ENCODE assay signal across 8 cellular contexts in the genomic region with DNA sequence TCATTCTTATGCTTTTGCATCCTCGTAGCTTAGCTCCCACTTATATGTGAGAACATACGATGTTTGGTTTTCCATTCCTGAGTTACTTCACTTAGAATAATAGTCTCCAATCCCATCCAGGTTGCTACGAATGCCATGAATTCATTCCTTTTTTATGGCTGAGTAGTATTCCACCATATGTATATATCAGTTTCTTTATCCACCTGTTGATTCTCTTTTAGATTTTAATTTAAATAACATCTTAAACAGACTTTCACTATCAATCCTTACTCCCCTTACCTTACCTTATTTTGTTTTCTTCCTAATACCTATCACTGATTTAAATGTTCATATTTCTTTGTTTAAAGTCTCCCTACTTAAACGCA. TPM values are rescaled to one million over a fixed set of nuclear protein-coding genes. Genes with fewer than 3 reads are reported as not detected.
DNase-seq lines count a peak whose midpoint lies in the region; ATAC-seq, FAIRE-seq and TF ChIP-seq lines count a peak whose summit lies in the region.

No MANE protein-coding gene starts in this region.

- no peak for TF ChIP-seq EP300 in GM12878 (IDR thresholded peaks at IDR 0.05; ENCODE audit: borderline replicate concordance in 1 of 2, control insufficient read depth in 1 of 2, low read depth in 2 of 2, low read length in 2 of 2)

- no peaks in the 10 kb centered on the region for H3K9me3 Mint-ChIP-seq in memory B cell

- intact Hi-C loops in heart left ventricle (cut with DNase I) (no loop called here), left cardiac atrium (cut with DNase I) (no loop called here), GM12878 (cut with micrococcal nuclease; ENCODE audit: unreplicated experiment) (loop anchor here (5.0 kb wide), 1 partner anchor 93 kb away; no protein-coding TSS in a partner anchor)

- no peaks in the 10 kb centered on the region for H3K27me3 ChIP-seq in heart left ventricle
- no peaks in the 10 kb centered on the region for H3K27me3 ChIP-seq in GM12878 (replicated peaks in 1 of 2; ENCODE audit: control insufficient read depth in 2 of 2, insufficient read depth in 2 of 2, low read length in 1 of 2)

- H3K36me3 ChIP-seq in heart left ventricle (no peaks in the 10 kb centered on the region), GM12878 (ENCODE audit: control insufficient read depth in 2 of 2, insufficient read depth in 2 of 2, low read length in 1 of 2) (no peaks in the 10 kb centered on the region), urinary bladder (ENCODE audit: insufficient read depth) (no peaks in the 10 kb centered on the region)

- peaks cover 12% of the 10 kb centered on the region for H3K4me1 Mint-ChIP-seq in memory B cell

- peaks cover 0 to 22% (median 7%) of the 10 kb centered on the region in 12 donors for H3K4me1 ChIP-seq in heart left ventricle
- H3K4me1 ChIP-seq in GM12878 (ENCODE audit: control insufficient read depth, insufficient read depth, low read length) = no peaks in the 10 kb centered on the region; the same call in 1 of the 2 replicates
- no peaks in the 10 kb centered on the region for H3K4me1 ChIP-seq in urinary bladder (ENCODE audit: insufficient read depth)

- SMC1A ChIA-PET in GM12878 (lab: Charles Lee; ENCODE audit: uncharacterized antibody, unreplicated experiment) = no interaction called here

- peak overlapping the region; percentile 66 for H3K4me2 ChIP-seq in GM12878 (ENCODE audit: control insufficient read depth, insufficient read depth)

- H3K79me2 ChIP-seq in GM12878 (ENCODE audit: control insufficient read depth, insufficient read depth, low read length) = peaks cover 1% of the 10 kb centered on the region

- peak overlapping the region; percentile 97 for H3K4me3 Mint-ChIP-seq in memory B cell

- POLR2A ChIA-PET in GM12878 (lab: Charles Lee) = interaction anchor here (0.5 kb wide), 1 partner anchor 15 kb away, joined by 6 read pairs; no protein-coding TSS in a partner anchor

- no peaks in the 10 kb centered on the region for H3K27me3 Mint-ChIP-seq in memory B cell

- no peak for FAIRE-seq in GM12878 (lab: Jason Lieb, UNC)

- H3K9ac ChIP-seq in GM12878 (ENCODE audit: control insufficient read depth, insufficient read depth, low read length) = peak overlapping the region; percentile 69; the same call in 1 of the 2 replicates

- CTCF ChIA-PET in GM12878 (lab: Yijun Ruan, JAX) = no interaction called here

- TF ChIP-seq CTCF in heart left ventricle (IDR thresholded peaks at IDR 0.05) (no peak), GM12878 (IDR thresholded peaks at IDR 0.05 in 2 of 3, conservative IDR thresholded peaks at IDR 0.05 in 1 of 3; ENCODE audit: control insufficient read depth in 2 of 3, extremely low read depth in 1 of 3, insufficient read depth in 1 of 3, low read depth in 3 of 3, low read length in 3 of 3) (no peak)

- H3K9me3 ChIP-seq in heart left ventricle (no peaks in the 10 kb centered on the region), GM12878 (replicated peaks; ENCODE audit: control insufficient read depth, insufficient read depth, low read length) (no peaks in the 10 kb centered on the region)

- no peak for DNase-seq in heart left ventricle
- DNase-seq in left cardiac atrium = no peak
- no peak for DNase-seq in GM12878 (ENCODE audit: low read depth, low spot score)
- no peak for DNase-seq in memory B cell (ENCODE audit: low spot score in 2 of 2)
- no peak for DNase-seq in effector CD4-positive, alpha-beta T cell
- DNase-seq in middle frontal gyrus (ENCODE audit: extremely low spot score, low spot score) = no peak

- H3K27ac Mint-ChIP-seq in memory B cell = peak overlapping the region; percentile 90

- H4K20me1 ChIP-seq in GM12878 (ENCODE audit: control insufficient read depth, insufficient read depth) = no peaks in the 10 kb centered on the region

- WGBS in heart left ventricle, 4 donors = 68 to 73% (median 70%) methylated on average over 4 of the region's 4 CpGs
- 71% methylated on average over 4 of the region's 4 CpGs for WGBS in GM12878 (ENCODE audit: insufficient coverage, insufficient replicate concordance, low lambda C conversion rate, missing lambda C conversion rate)
- 65% methylated on average over 4 of the region's 4 CpGs for WGBS in urinary bladder

- ATAC-seq in heart left ventricle (no peak), left cardiac atrium (no peak), GM12878 (no peak), memory B cell (ENCODE audit: low read depth) (no peak), HG03135 (IDR thresholded peaks at IDR 0.05; ENCODE audit: unreplicated experiment) (no peak)

- RAD21 ChIA-PET in GM12878 (lab: Charles Lee; ENCODE audit: unreplicated experiment) = no interaction called here

- in situ Hi-C loops in GM12878 (cut with MboI) = no loop called here

- no peak for TF ChIP-seq RAD21 in GM12878 (IDR thresholded peaks at IDR 0.05; ENCODE audit: insufficient read depth, low read depth, low read length)

- H3K36me3 Mint-ChIP-seq in memory B cell = no peaks in the 10 kb centered on the region

- peak overlapping the region in 6 of 12 donors; percentile 11 to 83 (median 79) for H3K27ac ChIP-seq in heart left ventricle
- no peak overlapping the region for H3K27ac ChIP-seq in GM12878 (ENCODE audit: control insufficient read depth, insufficient read depth)
- H3K27ac ChIP-seq in urinary bladder (ENCODE audit: low read depth) = no peak overlapping the region

- peak overlapping the region; percentile 82 for H2AFZ ChIP-seq in GM12878 (ENCODE audit: control insufficient read depth, low read depth, low read length)

- TF ChIP-seq POLR2A in heart left ventricle (IDR thresholded peaks at IDR 0.05) (no peak), GM12878 (IDR thresholded peaks at IDR 0.05; ENCODE audit: low read depth, low read length) (no peak)

- no TSS peak for BruUV-seq in GM12878 (replicated peaks; lab: Mats Ljungman, UMichigan)

- H3K4me3 ChIP-seq in heart left ventricle (peak overlapping the region in 11 of 12 donors; percentile 65 to 97 (median 85)), GM12878 (peak overlapping the region; percentile 71), urinary bladder (ENCODE audit: low read depth, low read length) (peak overlapping the region; percentile 98)

RNA-seq across cellular contexts. Expression of a gene that starts 0.5 kb away (rescaled TPM):
- 1 to 10 TPM; 5.4 to 9.7 (median 7.1) TPM for total RNA-seq in heart left ventricle
- 1 to 10 TPM; 2.4 to 5.2 TPM for polyA plus RNA-seq in heart left ventricle
- 1 to 10 TPM; 6.5 to 8.9 TPM for total RNA-seq in left cardiac atrium
- 10.7 and 12.8 TPM in 2 replicates for total RNA-seq in GM12878 (2013; cell fraction: nucleolus; rRNA removed)
- total RNA-seq in GM12878 (2014; rRNA removed) = 4.3 and 4.6 TPM in 2 replicates
- 2.5 and 2.6 TPM in 2 replicates for total RNA-seq in GM12878 (2014; rRNA removed; fragmentation: Illumina TruSeq; extraction: Trizol)
- 6.8 and 7.5 TPM in 2 replicates for total RNA-seq in GM12878 (2021)
- 2.9 TPM for polyA plus RNA-seq in GM12878 (2011; ENCODE audit: low read depth)
- 4.0 and 7.3 TPM in 2 replicates for polyA plus RNA-seq in GM12878 (2011; rRNA removed)
- 5.6 TPM in 2 replicates for polyA plus RNA-seq in GM12878 (2011; cell fraction: cytosol; rRNA removed)
- 12.1 and 12.9 TPM in 2 replicates for polyA plus RNA-seq in GM12878 (2011; cell fraction: nucleus; rRNA removed)
- 3.5 and 4.4 TPM in 2 replicates for polyA plus RNA-seq in GM12878 (2012)
- polyA plus RNA-seq in GM12878 (2014; fragmentation: Illumina TruSeq; extraction: Trizol) = 3.9 and 4.5 TPM in 2 replicates
- under 1 TPM; 0.49 to 0.52 TPM for polyA plus RNA-seq in GM12878 (2014; fragmentation: Nextera tagmentation; extraction: Ambion mirVana)
- polyA plus RNA-seq in GM12878 (2014; rRNA removed) = 4.5 and 5.0 TPM in 2 replicates
- 1 to 10 TPM; 4.0 to 5.4 TPM for polyA plus RNA-seq in GM12878 (2016; fragmentation: Nextera tagmentation; extraction: Ambion mirVana)
- 9.3 and 14.3 TPM in 2 replicates for polyA minus RNA-seq in GM12878 (2011; rRNA and poly(A)+ RNA removed)
- 2.1 and 3.3 TPM in 2 replicates for polyA minus RNA-seq in GM12878 (2011; cell fraction: cytosol; rRNA and poly(A)+ RNA removed)
- 6.9 and 10.5 TPM in 2 replicates for polyA minus RNA-seq in GM12878 (2011; cell fraction: nucleus; rRNA and poly(A)+ RNA removed)
- 15.6 TPM for total RNA-seq in urinary bladder
- 8.6 TPM for polyA plus RNA-seq in urinary bladder

RNA-seq across cellular contexts. Expression of a gene that starts 29.0 kb away (rescaled TPM):
- total RNA-seq in heart left ventricle (1 to 10 TPM in 1 of 9 donors, under 1 TPM in 6, not detected in 2; 0.12 to 1.3 (median 0.19) TPM), left cardiac atrium (under 1 TPM; 0.05 to 0.09 TPM), GM12878 (2014; rRNA removed) (not detected in 2 replicates), GM12878 (2014; rRNA removed; fragmentation: Illumina TruSeq; extraction: Trizol) (not detected in 2 replicates), GM12878 (2021) (not detected in 2 replicates), urinary bladder (0.53 TPM)
- polyA plus RNA-seq in heart left ventricle (under 1 TPM; 0.03 to 0.19 TPM), GM12878 (2011; rRNA removed) (not detected in 2 replicates), GM12878 (2014; fragmentation: Illumina TruSeq; extraction: Trizol) (not detected in 2 replicates), GM12878 (2014; fragmentation: Nextera tagmentation; extraction: Ambion mirVana) (not detected), GM12878 (2014; rRNA removed) (not detected in 2 replicates), GM12878 (2016; fragmentation: Nextera tagmentation; extraction: Ambion mirVana) (not detected), urinary bladder (0.05 TPM)
- total RNA-seq in GM12878 (2013; cell fraction: nucleolus; rRNA removed) = not detected in 2 replicates
- polyA plus RNA-seq in GM12878 (2011; ENCODE audit: low read depth) = not detected
- not detected in 2 replicates for polyA plus RNA-seq in GM12878 (2011; cell fraction: cytosol; rRNA removed)
- polyA plus RNA-seq in GM12878 (2011; cell fraction: nucleus; rRNA removed) = not detected in 2 replicates
- 0.03 TPM in 1 of 2 replicates, not detected in the other for polyA plus RNA-seq in GM12878 (2012)
- not detected in 2 replicates for polyA minus RNA-seq in GM12878 (2011; rRNA and poly(A)+ RNA removed)
- not detected in 2 replicates for polyA minus RNA-seq in GM12878 (2011; cell fraction: cytosol; rRNA and poly(A)+ RNA removed)
- polyA minus RNA-seq in GM12878 (2011; cell fraction: nucleus; rRNA and poly(A)+ RNA removed) = not detected in 2 replicates
